In the genomic region with DNA sequence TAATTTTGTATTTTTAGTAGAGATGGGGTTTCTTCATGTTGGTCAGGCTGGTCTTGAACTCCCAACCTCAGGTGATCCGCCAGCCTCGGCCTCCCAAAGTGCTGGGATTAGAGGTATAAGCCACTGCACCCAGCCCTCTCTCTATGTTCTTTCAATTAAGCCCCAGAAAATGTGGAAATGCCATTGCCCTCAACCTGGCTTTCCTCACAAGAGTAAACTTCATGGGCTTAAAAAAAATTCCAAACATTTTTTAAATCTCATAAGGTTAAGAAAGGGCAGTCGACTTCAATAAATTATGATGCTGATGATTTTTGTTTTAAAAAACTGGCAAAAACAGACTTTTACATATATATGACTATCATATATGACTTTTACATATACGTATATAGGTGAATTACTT, we compare ENCODE assay signal across 14 cellular contexts.
DNase-seq lines count a peak whose midpoint lies in the region; ATAC-seq and TF ChIP-seq lines count a peak whose summit lies in the region.
"Had no signal": no experiment of that assay in that cellular context is flagged by ENCODE, and none has a peak within 500 bp of the region (broad histone marks: within the 10 kb centered on the region; RNA-seq: fewer than 3 reads in every experiment).

No MANE protein-coding gene starts in this region.

- H3K4me1 ChIP-seq in breast epithelium: no peaks in the 10 kb centered on the region
- H3K4me1 ChIP-seq in mesendoderm (ENCODE audit: control insufficient read depth, low read depth, low read length): peaks cover 5% of the 10 kb centered on the region
- H3K4me1 ChIP-seq in transverse colon: peaks cover 3 to 11% (median 4%) of the 10 kb centered on the region in 4 donors
- H3K4me1 ChIP-seq in aorta (ENCODE audit: control insufficient read depth in 1 of 2, insufficient read depth in 2 of 2, low read length in 2 of 2): peaks cover 0 to 2% of the 10 kb centered on the region in 2 donors

- no peak overlapping the region for H4K8ac ChIP-seq in mesendoderm (ENCODE audit: low read depth, low read length)

- H3K27ac ChIP-seq in breast epithelium (peak overlapping the region in 1 of 2 donors; percentile 64), mesendoderm (ENCODE audit: low read depth, low read length) (no peak overlapping the region), transverse colon (peak overlapping the region; percentile 30 to 76 (median 68)), aorta (ENCODE audit: low read depth in 1 of 2, low read length in 2 of 2) (no peak overlapping the region)
- H3K27ac ChIP-seq: 22Rv1 had no signal

- no CpG with 5 or more reads among the region's 4 CpGs for WGBS in mesendoderm (ENCODE audit: extremely low coverage, insufficient coverage, low lambda C conversion rate)
- 84 to 87% methylated on average over 4 of the region's 4 CpGs for WGBS in transverse colon (ENCODE audit: low coverage in 1 of 2), 2 donors
- WGBS in aorta, 2 donors: 72 to 78% methylated on average over 4 of the region's 4 CpGs

- H3K36me3 ChIP-seq in breast epithelium (no peaks in the 10 kb centered on the region), mesendoderm (ENCODE audit: control insufficient read depth, insufficient read depth, low read length) (no peaks in the 10 kb centered on the region), transverse colon (no peaks in the 10 kb centered on the region), aorta (ENCODE audit: control insufficient read depth in 1 of 2, insufficient read depth in 2 of 2, low read length in 1 of 2) (no peaks in the 10 kb centered on the region)

- no peak overlapping the region for H2AK5ac ChIP-seq in mesendoderm (ENCODE audit: low read length)

- H3K23ac ChIP-seq in mesendoderm (ENCODE audit: low read length): no peak overlapping the region

- H3K4me1 Mint-ChIP-seq in MCF 10A (ENCODE audit: insufficient read depth, unreplicated experiment) (peaks cover 23% of the 10 kb centered on the region), type B pancreatic cell (ENCODE audit: unreplicated experiment) (peaks cover 4% of the 10 kb centered on the region)

- H3K9me3 ChIP-seq in breast epithelium: no peaks in the 10 kb centered on the region
- H3K9me3 ChIP-seq in transverse colon: no peaks in the 10 kb centered on the region
- H3K9me3 ChIP-seq in aorta (ENCODE audit: control insufficient read depth, low read length): peaks cover 1% of the 10 kb centered on the region

- no peak for ATAC-seq in aorta (ENCODE audit: low FRiP score)
- ATAC-seq: CD8-positive, alpha-beta T cell had no signal

- TF ChIP-seq CTCF in MCF 10A (IDR thresholded peaks at IDR 0.05; ENCODE audit: unreplicated experiment) (no peak), breast epithelium (IDR thresholded peaks at IDR 0.05) (no peak), transverse colon (IDR thresholded peaks at IDR 0.05) (no peak), type B pancreatic cell (conservative IDR thresholded peaks at IDR 0.05) (no peak)

- no peak overlapping the region for H2BK15ac ChIP-seq in mesendoderm (replicated peaks; ENCODE audit: low read depth)

- CTCF ChIA-PET in MCF 10A (lab: Yijun Ruan, JAX): interaction anchor here (0.7 kb wide), 1 partner anchor 516 kb away, joined by 3 read pairs; no protein-coding TSS in a partner anchor

- H3K36me3 Mint-ChIP-seq in MCF 10A (ENCODE audit: insufficient read depth, unreplicated experiment) (peaks cover 7% of the 10 kb centered on the region), type B pancreatic cell (no peaks in the 10 kb centered on the region)
- H3K36me3 Mint-ChIP-seq: CD8-positive, alpha-beta T cell had no signal

- no peaks in the 10 kb centered on the region for H3K9me3 Mint-ChIP-seq in MCF 10A (ENCODE audit: unreplicated experiment)
- H3K9me3 Mint-ChIP-seq in type B pancreatic cell: peaks cover 4% of the 10 kb centered on the region
- H3K9me3 Mint-ChIP-seq: CD8-positive, alpha-beta T cell had no signal

- H4K5ac ChIP-seq in mesendoderm (ENCODE audit: low read length): no peak overlapping the region

- H3K79me1 ChIP-seq in mesendoderm (ENCODE audit: low read length): no peaks in the 10 kb centered on the region

- no peak overlapping the region for H3K4ac ChIP-seq in mesendoderm (ENCODE audit: low read depth, low read length)

- no TSS peak for BruUV-seq in MCF 10A (replicated peaks; lab: Mats Ljungman, UMichigan)

- POLR2A ChIA-PET in MCF 10A (lab: Yijun Ruan, JAX): interaction anchor here (1.3 to 2.9 kb wide), 4 partner anchors 38 to 206 kb away, joined by 4 to 7 read pairs (median 6); no protein-coding TSS in a partner anchor

- H3K27me3 Mint-ChIP-seq in MCF 10A (ENCODE audit: insufficient read depth, unreplicated experiment): no peaks in the 10 kb centered on the region
- peaks cover 2% of the 10 kb centered on the region for H3K27me3 Mint-ChIP-seq in type B pancreatic cell

- H3K9ac ChIP-seq in mesendoderm (ENCODE audit: low read length): no peak overlapping the region

- H2BK120ac ChIP-seq in mesendoderm (ENCODE audit: low read depth, low read length): peak overlapping the region; percentile 61

- intact Hi-C loops in MCF 10A (cut with micrococcal nuclease) (loop anchor here (1.0 to 10.0 kb wide), 7 partner anchors 37 to 208 kb away; no protein-coding TSS in a partner anchor), breast epithelium (cut with DNase I; ENCODE audit: low total_unique reads) (no loop called here), transverse colon (cut with DNase I; ENCODE audit: low total_unique reads) (no loop called here), aorta (cut with DNase I) (loop anchor here (2.0 to 5.0 kb wide), 3 partner anchors 36 to 41 kb away; no protein-coding TSS in a partner anchor)

- H3K27me3 ChIP-seq in breast epithelium (no peaks in the 10 kb centered on the region), mesendoderm (ENCODE audit: insufficient read depth, low read length, poor library complexity) (no peaks in the 10 kb centered on the region), transverse colon (no peaks in the 10 kb centered on the region), aorta (ENCODE audit: control insufficient read depth in 1 of 2, insufficient read depth in 2 of 2, low read length in 1 of 2) (no peaks in the 10 kb centered on the region)
- H3K27me3 ChIP-seq: foreskin keratinocyte had no signal

- H3K79me2 ChIP-seq in mesendoderm (ENCODE audit: control insufficient read depth, insufficient read depth, low read length): no peaks in the 10 kb centered on the region

- H3K4me3 ChIP-seq in breast epithelium (no peak overlapping the region), mesendoderm (ENCODE audit: low read length) (no peak overlapping the region), transverse colon (no peak overlapping the region), aorta (ENCODE audit: low read length in 2 of 2) (no peak overlapping the region)

- TF ChIP-seq POLR2A in breast epithelium (IDR thresholded peaks at IDR 0.05): no peak
- no peak for TF ChIP-seq POLR2A in transverse colon (IDR thresholded peaks at IDR 0.05)

- peak overlapping the region; percentile 88 for H3K27ac Mint-ChIP-seq in MCF 10A (ENCODE audit: low read depth, unreplicated experiment)
- no peak overlapping the region for H3K27ac Mint-ChIP-seq in type B pancreatic cell
- H3K27ac Mint-ChIP-seq: CD8-positive, alpha-beta T cell had no signal

- DNase-seq in MCF 10A (ENCODE audit: unreplicated experiment) (no peak), breast epithelium (ENCODE audit: low spot score in 2 of 2) (no peak), astrocyte of the hippocampus (ENCODE audit: low read depth, low spot score) (peak; percentile 22), mesendoderm (no peak), transverse colon (no peak), aorta (no peak), type B pancreatic cell (ENCODE audit: extremely low spot score, unreplicated experiment) (no peak)
- no peak for DNase-seq in stimulated activated CD4-positive, alpha-beta T cell treated with anti-CD3 and anti-CD28 coated beads, Interleukin-15, amount 100 ng/mL, for 24 hours
- DNase-seq: CD8-positive, alpha-beta T cell; GDM1; NCI-H1417; NCI-H345 had no signal

- TF ChIP-seq EP300 in transverse colon (IDR thresholded peaks at IDR 0.05; ENCODE audit: low read depth): no peak

- H3K18ac ChIP-seq in mesendoderm (ENCODE audit: low read length): peak overlapping the region; percentile 75

- H2BK5ac ChIP-seq in mesendoderm (ENCODE audit: low read length): no peak overlapping the region

- no peak overlapping the region for H3K56ac ChIP-seq in mesendoderm (ENCODE audit: low read length)

- H3K4me2 ChIP-seq in mesendoderm (ENCODE audit: low read length): no peak overlapping the region

- in situ Hi-C loops in transverse colon (cut with MboI; ENCODE audit: low pct_ligation_motif_present in 1 of 4, low pct_unique_long_range_greater_than_20kb in 1 of 4, low sequenced_read_pairs in 3 of 4): no loop called here

- H3K4me3 Mint-ChIP-seq in MCF 10A (ENCODE audit: unreplicated experiment) (no peak overlapping the region), type B pancreatic cell (no peak overlapping the region)
- H3K4me3 Mint-ChIP-seq: CD8-positive, alpha-beta T cell had no signal

Comparison
In these comparisons a context has a peak if more than half of its experiments do, and no peak if none do; other contexts are left out.
1. intact Hi-C loops: an anchor here in MCF 10A (1.0 to 10.0 kb wide) and aorta (2.0 to 5.0 kb wide); none called in breast epithelium and transverse colon.
2. H3K27ac ChIP-seq: peak in transverse colon (4 of 4); none in mesendoderm (single experiment) and aorta (0 of 2).